Comparison of ENCODE assay signal across 8 cellular contexts in the genomic region with DNA sequence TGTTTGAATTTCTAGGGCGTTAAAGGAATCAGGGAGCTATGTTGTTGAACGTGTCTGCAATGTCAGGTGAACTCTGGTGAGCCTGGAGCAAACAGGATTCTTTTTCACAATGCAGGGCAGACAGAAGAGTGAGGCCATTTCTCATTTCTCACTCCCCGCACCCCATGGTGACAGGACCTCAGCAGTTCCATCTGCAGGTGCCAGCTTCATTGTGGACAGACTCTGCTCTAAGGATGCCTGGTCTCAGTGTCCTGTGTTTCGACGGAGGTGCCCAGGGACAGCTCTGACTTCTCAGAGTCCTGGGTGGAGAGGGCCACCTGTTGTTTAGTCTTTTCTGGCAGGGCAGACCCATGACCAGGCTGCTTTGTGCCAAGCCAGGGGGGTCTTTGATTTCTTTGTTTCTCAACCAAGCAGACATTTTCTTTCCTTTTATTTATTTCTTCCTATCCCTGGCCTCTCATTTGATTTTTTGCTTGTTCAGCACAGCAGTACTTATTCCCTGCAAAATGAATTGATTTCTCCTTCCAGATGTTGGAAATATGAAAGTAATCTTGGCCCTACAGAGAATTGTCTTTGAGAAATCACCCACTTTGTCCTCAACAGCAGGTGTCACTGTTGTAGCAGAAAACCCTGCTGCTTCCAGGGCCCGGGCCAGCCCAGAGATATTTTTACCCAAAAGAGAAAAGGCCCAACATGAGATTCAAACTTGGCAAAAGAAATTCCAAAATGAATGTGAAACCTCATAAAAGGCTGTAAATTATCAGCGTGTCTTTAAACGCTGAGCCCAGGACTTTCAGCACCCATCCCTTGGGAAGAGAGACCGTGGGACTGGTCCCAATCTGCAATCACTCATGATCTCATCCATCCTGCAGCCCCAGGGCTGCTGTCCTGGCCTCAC.
DNase-seq lines count a peak whose midpoint lies in the region; ATAC-seq and TF ChIP-seq lines count a peak whose summit lies in the region.

No MANE protein-coding gene starts in this region.

- no peak overlapping the region for H3K27ac ChIP-seq in DOHH2 (ENCODE audit: low read depth, low read length)
- no peak overlapping the region for H3K27ac ChIP-seq in KMS-11
- H3K27ac ChIP-seq in uterus = no peak overlapping the region
- no peak overlapping the region for H3K27ac ChIP-seq in esophagus squamous epithelium

- H3K9me3 ChIP-seq in DOHH2 (ENCODE audit: control insufficient read depth, insufficient read depth, low read length) (no peaks in the 10 kb centered on the region), uterus (no peaks in the 10 kb centered on the region), esophagus squamous epithelium (peaks cover 0 to 1% (median 0%) of the 10 kb centered on the region in 3 donors)

- H3K4me2 ChIP-seq in DOHH2 (ENCODE audit: low read length) (no peak overlapping the region), KMS-11 (no peak overlapping the region)

- no peaks in the 10 kb centered on the region for H3K9me2 ChIP-seq in DOHH2 (replicated peaks; ENCODE audit: control insufficient read depth, low read length)

- H4K20me1 ChIP-seq in DOHH2 (ENCODE audit: control insufficient read depth, insufficient read depth, low read depth, low read length) = no peaks in the 10 kb centered on the region
- H4K20me1 ChIP-seq in KMS-11 (ENCODE audit: insufficient read depth) = no peaks in the 10 kb centered on the region

- ATAC-seq in left ventricle myocardium superior (peak; percentile 68), HG03571 (IDR thresholded peaks at IDR 0.05; ENCODE audit: unreplicated experiment) (no peak)

- no peaks in the 10 kb centered on the region for H3K79me2 ChIP-seq in DOHH2 (ENCODE audit: control insufficient read depth, low read length)
- no peaks in the 10 kb centered on the region for H3K79me2 ChIP-seq in KMS-11 (ENCODE audit: insufficient read depth, low read depth)

- DNase-seq in T1000 (lab: John Stamatoyannopoulos, UW) (peak; percentile 37), left ventricle myocardium superior (peak; percentile 35), uterus (peak; percentile 22 to 46), LoVo (ENCODE audit: low spot score) (no peak), esophagus squamous epithelium (lab: John Stamatoyannopoulos, UW) (no peak)

- H3F3A ChIP-seq in DOHH2 (ENCODE audit: control insufficient read depth, insufficient read depth) = no peaks in the 10 kb centered on the region

- no peaks in the 10 kb centered on the region for H3K4me1 ChIP-seq in DOHH2 (ENCODE audit: control insufficient read depth, low read length)
- H3K4me1 ChIP-seq in KMS-11 (ENCODE audit: low read depth, poor library complexity, severe bottlenecking) = no peaks in the 10 kb centered on the region
- H3K4me1 ChIP-seq in uterus = no peaks in the 10 kb centered on the region
- no peaks in the 10 kb centered on the region for H3K4me1 ChIP-seq in esophagus squamous epithelium

- no peak overlapping the region for H3K4me3 ChIP-seq in DOHH2 (ENCODE audit: low read length)
- H3K4me3 ChIP-seq in KMS-11 (IDR thresholded peaks at IDR 0.05; ENCODE audit: insufficient read depth, low read depth, low read length) = no peak overlapping the region
- H3K4me3 ChIP-seq in uterus = no peak overlapping the region
- no peak overlapping the region for H3K4me3 ChIP-seq in esophagus squamous epithelium

- H3K9ac ChIP-seq in KMS-11 = no peak overlapping the region

- TF ChIP-seq CTCF in DOHH2 (IDR thresholded peaks at IDR 0.05; ENCODE audit: low read depth, low read length, poor library complexity, severe bottlenecking) = peak; percentile 70
- peak; percentile 73 for TF ChIP-seq CTCF in KMS-11 (conservative IDR thresholded peaks at IDR 0.05; ENCODE audit: low read depth, low read length)
- TF ChIP-seq CTCF in uterus (IDR thresholded peaks at IDR 0.05) = peak; percentile 13 to 39 (median 32)
- peak in 3 of 6 experiments; percentile 21 to 48 (median 24) for TF ChIP-seq CTCF in esophagus squamous epithelium (IDR thresholded peaks at IDR 0.05)

- H3K27me3 ChIP-seq in DOHH2 (ENCODE audit: control insufficient read depth, low read length) = peaks cover 14% of the 10 kb centered on the region
- no peaks in the 10 kb centered on the region for H3K27me3 ChIP-seq in KMS-11 (ENCODE audit: insufficient read depth, low read depth)
- no peaks in the 10 kb centered on the region for H3K27me3 ChIP-seq in uterus
- no peaks in the 10 kb centered on the region for H3K27me3 ChIP-seq in esophagus squamous epithelium

- intact Hi-C loops in left ventricle myocardium superior (cut with micrococcal nuclease) = no loop called here
- intact Hi-C loops in uterus (cut with DNase I; ENCODE audit: low total_unique reads) = no loop called here
- intact Hi-C loops in esophagus squamous epithelium (cut with DNase I) = no loop called here

- no peak for TF ChIP-seq POLR2A in uterus (IDR thresholded peaks at IDR 0.05)
- TF ChIP-seq POLR2A in esophagus squamous epithelium (IDR thresholded peaks at IDR 0.05) = no peak

- no peaks in the 10 kb centered on the region for H3K36me3 ChIP-seq in DOHH2 (ENCODE audit: control insufficient read depth, low read length)
- H3K36me3 ChIP-seq in KMS-11 (ENCODE audit: insufficient read depth) = no peaks in the 10 kb centered on the region
- no peaks in the 10 kb centered on the region for H3K36me3 ChIP-seq in uterus
- H3K36me3 ChIP-seq in esophagus squamous epithelium = no peaks in the 10 kb centered on the region

- WGBS in esophagus squamous epithelium, 2 donors = 51 to 65% methylated on average over 7 to 8 of the region's 9 CpGs

- no peak overlapping the region for H2AFZ ChIP-seq in KMS-11 (ENCODE audit: low read depth)

Comparison
In these comparisons a context has a peak if more than half of its experiments do, and no peak if none do; other contexts are left out.
1. DNase-seq: peak in T1000 (single experiment), left ventricle myocardium superior (single experiment) and uterus (2 of 2); none in LoVo (single experiment) and esophagus squamous epithelium (single experiment).